In genomic region chr15:33963831-33964664, GRCh38 we compare ENCODE assay signal across 8 cellular contexts. TPM values are rescaled to one million over a fixed set of nuclear protein-coding genes. Genes with fewer than 3 reads are reported as not detected.
A peak's percentile ranks its signal among the peaks of the same experiment; 100 is the strongest.
DNase-seq lines count a peak whose midpoint lies in the region; ATAC-seq and TF ChIP-seq lines count a peak whose summit lies in the region.

No MANE protein-coding gene starts in this region.

- CTCF ChIA-PET in CD8-positive, alpha-beta memory T cell (lab: Charles Lee), result interaction anchor here (1.4 kb wide), 1 partner anchor 9 kb away, joined by 5 read pairs; no protein-coding TSS in a partner anchor

- peak; percentile 67 for TF ChIP-seq CTCF in astrocyte of the cerebellum (IDR thresholded peaks at IDR 0.05; ENCODE audit: low read depth, low read length, missing control alignments)
- TF ChIP-seq CTCF in lower lobe of right lung (IDR thresholded peaks at IDR 0.05), result peak; percentile 61

- H3K4me1 ChIP-seq in lower lobe of right lung, result no peaks in the 10 kb centered on the region
- H3K4me1 ChIP-seq in CD8-positive, alpha-beta memory T cell (ENCODE audit: insufficient read depth, low read length), result no peaks in the 10 kb centered on the region

- intact Hi-C loops in lower lobe of right lung (cut with DNase I), result no loop called here

- POLR2A ChIA-PET in CD8-positive, alpha-beta memory T cell (lab: Charles Lee), result no interaction called here

- no peaks in the 10 kb centered on the region for H3K9me3 Mint-ChIP-seq in CD8-positive, alpha-beta memory T cell

- ATAC-seq in lower lobe of right lung (peak; percentile 66 to 69), HG03139 (IDR thresholded peaks at IDR 0.05; ENCODE audit: unreplicated experiment) (no peak)

- H3K36me3 Mint-ChIP-seq in CD8-positive, alpha-beta memory T cell, result peaks cover 0 to 7% (median 0%) of the 10 kb centered on the region in 3 donors

- in situ Hi-C loops in astrocyte of the cerebellum (cut with HindIII; ENCODE audit: low sequenced_read_pairs), result no loop called here

- peak; percentile 14 for DNase-seq in NCI-H2227 (lab: John Stamatoyannopoulos, UW; ENCODE audit: unreplicated experiment)
- DNase-seq in NCI-H2227 treated with DMSO at 0.1 percent for 48 hours (lab: John Stamatoyannopoulos, UW), result no peak
- peak; percentile 29 for DNase-seq in MV-4-11 (lab: John Stamatoyannopoulos, UW)
- DNase-seq in astrocyte of the cerebellum (ENCODE audit: low read depth), result peak; percentile 8
- no peak for DNase-seq in lower lobe of right lung
- DNase-seq in CD8-positive, alpha-beta memory T cell, result no peak
- no peak for DNase-seq in stimulated activated naive CD4-positive, alpha-beta T cell treated with Interleukin-2 at 50 U/mL for 16 hours (lab: John Stamatoyannopoulos, UW)

- H3K27ac Mint-ChIP-seq in CD8-positive, alpha-beta memory T cell, result no peak overlapping the region

- H3K27me3 ChIP-seq in lower lobe of right lung (ENCODE audit: low read depth), result no peaks in the 10 kb centered on the region
- H3K27me3 ChIP-seq in CD8-positive, alpha-beta memory T cell (ENCODE audit: insufficient read depth, low read length, poor library complexity, severe bottlenecking), result no peaks in the 10 kb centered on the region

- no peaks in the 10 kb centered on the region for H3K27me3 Mint-ChIP-seq in CD8-positive, alpha-beta memory T cell

- no peaks in the 10 kb centered on the region for H3K4me1 Mint-ChIP-seq in CD8-positive, alpha-beta memory T cell

- H3K36me3 ChIP-seq in lower lobe of right lung, result no peaks in the 10 kb centered on the region
- H3K36me3 ChIP-seq in CD8-positive, alpha-beta memory T cell (ENCODE audit: insufficient read depth, low read length), result no peaks in the 10 kb centered on the region

- H3K4me3 Mint-ChIP-seq in CD8-positive, alpha-beta memory T cell, result no peak overlapping the region

- H3K27ac ChIP-seq in lower lobe of right lung, result no peak overlapping the region
- no peak overlapping the region for H3K27ac ChIP-seq in CD8-positive, alpha-beta memory T cell (ENCODE audit: low read depth, low read length)

- H3K4me3 ChIP-seq in astrocyte of the cerebellum (ENCODE audit: low read depth, low read length) (no peak overlapping the region), lower lobe of right lung (no peak overlapping the region)
- H3K4me3 ChIP-seq in CD8-positive, alpha-beta memory T cell (ENCODE audit: low read length), result no peak overlapping the region

- no peaks in the 10 kb centered on the region for H3K9me3 ChIP-seq in lower lobe of right lung
- no peaks in the 10 kb centered on the region for H3K9me3 ChIP-seq in CD8-positive, alpha-beta memory T cell (ENCODE audit: low read length)

RNA-seq across cellular contexts. Expression of gene CHRM5, which starts 4.2 kb away (rescaled TPM):
- not detected for total RNA-seq in lower lobe of right lung
- total RNA-seq in CD8-positive, alpha-beta memory T cell, result not detected
- polyA plus RNA-seq in CD8-positive, alpha-beta memory T cell, result not detected

Comparison
In these comparisons a context has a peak if more than half of its experiments do, and no peak if none do; other contexts are left out.
1. DNase-seq: peak in NCI-H2227 (single experiment), MV-4-11 (single experiment) and astrocyte of the cerebellum (single experiment); none in NCI-H2227 treated with DMSO at 0.1 percent for 48 hours (single experiment), lower lobe of right lung (single experiment), CD8-positive, alpha-beta memory T cell (0 of 5) and stimulated activated naive CD4-positive, alpha-beta T cell treated with Interleukin-2 at 50 U/mL for 16 hours (single experiment).